In genomic region chr1:46128336-46128735, GRCh38 we compare ENCODE assay signal across 18 cellular contexts. TPM values are rescaled to one million over a fixed set of nuclear protein-coding genes. Genes with fewer than 3 reads are reported as not detected.
DNase-seq lines count a peak whose midpoint lies in the region; ATAC-seq and TF ChIP-seq lines count a peak whose summit lies in the region.
"Had no signal": no experiment of that assay in that cellular context is flagged by ENCODE, and none has a peak within 500 bp of the region (broad histone marks: within the 10 kb centered on the region; RNA-seq: fewer than 3 reads in every experiment).

No MANE protein-coding gene starts in this region.

- no TSS peak for BruUV-seq in PC-3 (replicated peaks; lab: Mats Ljungman, UMichigan)

- no peak for TF ChIP-seq EP300 in stomach (IDR thresholded peaks at IDR 0.05)

- DNase-seq in EL (peak; percentile 65), PC-3 (peak; percentile 89), epithelial cell of esophagus (ENCODE audit: low read depth) (peak; percentile 76), neural crest cell (ENCODE audit: low read depth, low spot score) (no peak), left colon (no peak), stomach (no peak), immature natural killer cell (no peak), HuH-7 (ENCODE audit: low spot score) (no peak)
- DNase-seq: activated naive CD4-positive, alpha-beta T cell treated with anti-CD3 and anti-CD28 coated beads, Interleukin-2, amount 50 U/mL, for 16 hours; AML-193; erythroblast; NCI-H1048; NCI-H2081 treated with DMSO at 0.1 percent for 48 hours; NCI-H526 treated with DMSO at 0.1 percent for 48 hours; tibial artery had no signal

- H4K20me1 ChIP-seq in PC-3 (ENCODE audit: low read length), result peaks cover 12% of the 10 kb centered on the region; the same call in 1 of the 2 replicates

- peak; percentile 15 for ATAC-seq in PC-3
- no peak for ATAC-seq in left colon

- intact Hi-C loops in PC-3 (cut with micrococcal nuclease), result loop anchor here (1.0 kb wide), 2 partner anchors 20 to 44 kb away; no protein-coding TSS in a partner anchor
- intact Hi-C loops in left colon (cut with DNase I, micrococcal nuclease), result no loop called here
- intact Hi-C loops in stomach (cut with DNase I; ENCODE audit: low total_unique reads), result no loop called here

- H3F3A ChIP-seq in PC-3 (ENCODE audit: low read length, unreplicated experiment), result no peaks in the 10 kb centered on the region

- POLR2A ChIA-PET in PC-3 (lab: Charles Lee; ENCODE audit: unreplicated experiment), result no interaction called here

- H3K9me3 Mint-ChIP-seq in neural crest cell (peaks cover 3% of the 10 kb centered on the region), immature natural killer cell (peaks cover 0 to 2% (median 0%) of the 10 kb centered on the region in 6 donors)

- peaks cover 76% of the 10 kb centered on the region for H3K79me2 ChIP-seq in PC-3 (ENCODE audit: low read length)
- H3K79me2 ChIP-seq: parathyroid adenoma had no signal

- H3K9me2 ChIP-seq in PC-3 (replicated peaks; ENCODE audit: low read length), result no peaks in the 10 kb centered on the region

- H3K27ac Mint-ChIP-seq in neural crest cell (ENCODE audit: unreplicated experiment), result no peak overlapping the region
- no peak overlapping the region for H3K27ac Mint-ChIP-seq in immature natural killer cell

- peak overlapping the region; percentile 94 for H3K4me3 Mint-ChIP-seq in neural crest cell
- H3K4me3 Mint-ChIP-seq in immature natural killer cell, result no peak overlapping the region

- no peak overlapping the region for H3K9ac ChIP-seq in PC-3 (ENCODE audit: low read length)
- H3K9ac ChIP-seq: parathyroid adenoma had no signal

- no peak for TF ChIP-seq POLR2A in stomach (IDR thresholded peaks at IDR 0.05)

- peak overlapping the region; percentile 48 for H3K4me2 ChIP-seq in PC-3 (ENCODE audit: low read length)
- H3K4me2 ChIP-seq: smooth muscle cell had no signal

- no peaks in the 10 kb centered on the region for H3K27me3 Mint-ChIP-seq in neural crest cell (ENCODE audit: low read depth)
- H3K27me3 Mint-ChIP-seq in immature natural killer cell (ENCODE audit: low read depth in 3 of 3), result peaks cover 7 to 16% (median 12%) of the 10 kb centered on the region in 3 donors

- 84 to 94% (median 86%) methylated on average over 3 of the region's 3 CpGs for WGBS in stomach, 5 donors

- H3K27ac ChIP-seq in PC-3 (ENCODE audit: low read length), result peak overlapping the region; percentile 36
- H3K27ac ChIP-seq in stomach, result no peak overlapping the region
- H3K27ac ChIP-seq: parathyroid adenoma, tibial artery had no signal

- no peak overlapping the region for H2AFZ ChIP-seq in PC-3 (ENCODE audit: low read length)
- H2AFZ ChIP-seq: parathyroid adenoma had no signal

- H3K36me3 Mint-ChIP-seq in neural crest cell (ENCODE audit: low read depth) (peaks cover 4% of the 10 kb centered on the region), immature natural killer cell (peaks cover 0 to 4% (median 0%) of the 10 kb centered on the region in 3 donors)

- H3K36me3 ChIP-seq in PC-3 (ENCODE audit: low read depth, low read length) (peaks cover 3% of the 10 kb centered on the region; the same call in 1 of the 2 replicates), stomach (no peaks in the 10 kb centered on the region)
- H3K36me3 ChIP-seq: tibial artery had no signal

- CTCF ChIA-PET in PC-3 (lab: Charles Lee), result no interaction called here

- H3K4me3 ChIP-seq in PC-3 (ENCODE audit: low read length), result no peak overlapping the region
- no peak overlapping the region for H3K4me3 ChIP-seq in epithelial cell of esophagus (ENCODE audit: low read length)
- peak overlapping the region in 2 of 4 donors; percentile 1 to 64 for H3K4me3 ChIP-seq in stomach

- no peak for TF ChIP-seq CTCF in PC-3 (conservative IDR thresholded peaks at IDR 0.05; ENCODE audit: low read depth, low read length)
- TF ChIP-seq CTCF in epithelial cell of esophagus (IDR thresholded peaks at IDR 0.05; ENCODE audit: insufficient read depth, low read depth, low read length, missing control alignments), result no peak
- TF ChIP-seq CTCF in neural crest cell (conservative IDR thresholded peaks at IDR 0.05), result no peak
- no peak for TF ChIP-seq CTCF in stomach (IDR thresholded peaks at IDR 0.05)

- no peaks in the 10 kb centered on the region for H3K27me3 ChIP-seq in PC-3 (ENCODE audit: low read length)
- H3K27me3 ChIP-seq in stomach, result peaks cover 0 to 11% (median 0%) of the 10 kb centered on the region in 3 donors
- H3K27me3 ChIP-seq: tibial artery had no signal

- no peaks in the 10 kb centered on the region for H3K9me3 ChIP-seq in PC-3 (ENCODE audit: low read length)
- no peaks in the 10 kb centered on the region for H3K9me3 ChIP-seq in stomach
- H3K9me3 ChIP-seq: tibial artery had no signal

- H3K4me1 ChIP-seq in PC-3 (ENCODE audit: insufficient read depth, low read length), result peaks cover 19% of the 10 kb centered on the region
- peaks cover 0 to 39% (median 11%) of the 10 kb centered on the region in 4 donors for H3K4me1 ChIP-seq in stomach
- H3K4me1 ChIP-seq: parathyroid adenoma had no signal

- H3K4me1 Mint-ChIP-seq in neural crest cell (peaks cover 44% of the 10 kb centered on the region), immature natural killer cell (peaks cover 16 to 26% of the 10 kb centered on the region in 2 donors)

RNA-seq across cellular contexts. Expression of gene PIK3R3, which starts 4.1 kb away (rescaled TPM):
- total RNA-seq in PC-3 (2014; rRNA removed) (17.7 and 18.5 TPM in 2 replicates), neural crest cell (85.3 and 92.2 TPM in 2 replicates), left colon (1 to 10 TPM; 7.8 to 9.3 TPM), stomach (10 to 100 TPM; 10.4 to 33.8 (median 15.2) TPM)
- polyA plus RNA-seq in stomach (1 to 10 TPM; 3.4 to 4.9 (median 3.7) TPM), immature natural killer cell (1 to 10 TPM; 1.6 to 7.7 (median 3.7) TPM)

RNA-seq across cellular contexts. Expression of gene TSPAN1, which starts 46.6 kb away (rescaled TPM):
- 33.3 and 33.7 TPM in 2 replicates for total RNA-seq in PC-3 (2014; rRNA removed)
- total RNA-seq in neural crest cell, result not detected in 2 replicates
- 1,000 to 10,000 TPM; 1,260 to 2,050 TPM for total RNA-seq in left colon
- total RNA-seq in stomach, result 100 to 1,000 TPM in 2 of 5 donors, 10 to 100 TPM in 3; 52.1 to 154 (median 79.9) TPM
- 100 to 1,000 TPM in 1 of 3 donors, 10 to 100 TPM in 2; 35.9 to 131 (median 38.5) TPM for polyA plus RNA-seq in stomach
- polyA plus RNA-seq in immature natural killer cell, result not detected

RNA-seq across cellular contexts. Expression of gene P3R3URF, which starts 48.0 kb away (rescaled TPM):
- total RNA-seq in PC-3 (2014; rRNA removed) (not detected in 2 replicates), neural crest cell (not detected in 2 replicates), left colon (not detected), stomach (not detected)
- polyA plus RNA-seq in stomach (not detected), immature natural killer cell (not detected)
- total RNA-seq: dermis microvascular lymphatic vessel endothelial cell, smooth muscle cell had no signal
- polyA plus RNA-seq: smooth muscle cell had no signal

Comparison
In these comparisons a context has a peak if more than half of its experiments do, and no peak if none do; other contexts are left out.
1. DNase-seq: peak in EL (single experiment), PC-3 (single experiment) and epithelial cell of esophagus (single experiment); none in neural crest cell (single experiment), left colon (0 of 2), stomach (single experiment), immature natural killer cell (0 of 3) and HuH-7 (single experiment).
2. RNA of gene TSPAN1, which starts 46.6 kb away (total RNA-seq): 1,260 to 2,050 TPM in left colon, 52.1 to 154 TPM in stomach and 33.3 to 33.7 TPM in PC-3; not detected in neural crest cell; every median in the first group is over 10 times any median in the second.